In genomic region chr7:140922741-140923345, GRCh38 we compare ENCODE assay signal across 11 cellular contexts. TPM values are rescaled to one million over a fixed set of nuclear protein-coding genes. Genes with fewer than 3 reads are reported as not detected.
DNase-seq lines count a peak whose midpoint lies in the region; ATAC-seq and TF ChIP-seq lines count a peak whose summit lies in the region.
"Had no signal": no experiment of that assay in that cellular context is flagged by ENCODE, and none has a peak within 500 bp of the region (broad histone marks: within the 10 kb centered on the region; RNA-seq: fewer than 3 reads in every experiment).

No MANE protein-coding gene starts in this region.

- H3K4me3 ChIP-seq in CD4-positive, alpha-beta memory T cell (ENCODE audit: low read length in 2 of 2) = no peak overlapping the region
- no peak overlapping the region for H3K4me3 ChIP-seq in KMS-11 (IDR thresholded peaks at IDR 0.05; ENCODE audit: insufficient read depth, low read depth, low read length)
- no peak overlapping the region for H3K4me3 ChIP-seq in effector memory CD4-positive, alpha-beta T cell (ENCODE audit: insufficient read depth, low read depth, low read length, poor library complexity, severe bottlenecking)
- H3K4me3 ChIP-seq in ovary = peak overlapping the region; percentile 98

- no peak overlapping the region for H3K4me3 Mint-ChIP-seq in CD4-positive, alpha-beta memory T cell
- H3K4me3 Mint-ChIP-seq in activated CD4-positive, alpha-beta T cell treated with anti-CD3 and anti-CD28 coated beads for 36 hours = no peak overlapping the region

- H3K79me2 ChIP-seq in KMS-11 (ENCODE audit: insufficient read depth, low read depth) = peaks cover 64% of the 10 kb centered on the region

- no peaks in the 10 kb centered on the region for H3K27me3 ChIP-seq in CD4-positive, alpha-beta memory T cell (ENCODE audit: insufficient read depth, low read length)
- H3K27me3 ChIP-seq in KMS-11 (ENCODE audit: insufficient read depth, low read depth) (no peaks in the 10 kb centered on the region), ovary (no peaks in the 10 kb centered on the region)
- H3K27me3 ChIP-seq in effector memory CD4-positive, alpha-beta T cell (replicated peaks; ENCODE audit: control insufficient read depth, insufficient read depth, low read length, poor library complexity, severe bottlenecking) = no peaks in the 10 kb centered on the region
- H3K27me3 ChIP-seq: transverse colon had no signal

- no peak overlapping the region for H3K27ac Mint-ChIP-seq in CD4-positive, alpha-beta memory T cell
- H3K27ac Mint-ChIP-seq in activated CD4-positive, alpha-beta T cell treated with anti-CD3 and anti-CD28 coated beads for 36 hours = no peak overlapping the region

- no peak for ATAC-seq in GM19397 (IDR thresholded peaks at IDR 0.05; ENCODE audit: unreplicated experiment)
- ATAC-seq in activated CD4-positive, alpha-beta T cell treated with anti-CD3 and anti-CD28 coated beads for 36 hours = no peak

- 34 to 45% (median 43%) methylated on average over 2 of the region's 2 CpGs for whole genome bisulfite sequencing in ovary, 3 donors

- POLR2A ChIA-PET in CD4-positive, alpha-beta memory T cell (lab: Charles Lee; ENCODE audit: partially characterized antibody) = interaction anchor here (0.6 to 3.2 kb wide), 4 partner anchors 10 to 250 kb away, joined by 3 to 42 read pairs (median 3); partner anchors contain the start of gene MRPS33
- POLR2A ChIA-PET in activated CD4-positive, alpha-beta T cell treated with anti-CD3 and anti-CD28 coated beads for 36 hours (lab: Charles Lee) = interaction anchor here (0.6 to 0.7 kb wide), 2 partner anchors 44 to 89 kb away, joined by 3 to 6 read pairs; no protein-coding TSS in a partner anchor

- H3K36me3 ChIP-seq in CD4-positive, alpha-beta memory T cell (ENCODE audit: insufficient read depth, low read length) = no peaks in the 10 kb centered on the region
- no peaks in the 10 kb centered on the region; the same call in 1 of the 2 replicates for H3K36me3 ChIP-seq in KMS-11 (ENCODE audit: insufficient read depth)
- H3K36me3 ChIP-seq in effector memory CD4-positive, alpha-beta T cell (ENCODE audit: control insufficient read depth, insufficient read depth, low read length) = no peaks in the 10 kb centered on the region
- H3K36me3 ChIP-seq in ovary = no peaks in the 10 kb centered on the region
- H3K36me3 ChIP-seq: transverse colon had no signal

- H3K36me3 Mint-ChIP-seq in CD4-positive, alpha-beta memory T cell = peaks cover 2 to 6% of the 10 kb centered on the region in 2 donors
- H3K36me3 Mint-ChIP-seq in activated CD4-positive, alpha-beta T cell treated with anti-CD3 and anti-CD28 coated beads for 36 hours (ENCODE audit: low read depth) = peaks cover 8% of the 10 kb centered on the region

- H3K4me1 Mint-ChIP-seq in CD4-positive, alpha-beta memory T cell = peaks cover 13 to 37% (median 23%) of the 10 kb centered on the region in 4 donors
- H3K4me1 Mint-ChIP-seq in activated CD4-positive, alpha-beta T cell treated with anti-CD3 and anti-CD28 coated beads for 36 hours = peaks cover 15% of the 10 kb centered on the region

- no peak for TF ChIP-seq CTCF in KMS-11 (conservative IDR thresholded peaks at IDR 0.05; ENCODE audit: low read depth, low read length)
- TF ChIP-seq CTCF in ovary (IDR thresholded peaks at IDR 0.05) = no peak

- H3K4me2 ChIP-seq in KMS-11 = peak overlapping the region; percentile 77

- no peak for TF ChIP-seq POLR2A in ovary (IDR thresholded peaks at IDR 0.05)

- CTCF ChIA-PET in CD4-positive, alpha-beta memory T cell (lab: Charles Lee; ENCODE audit: partially characterized antibody) = no interaction called here
- CTCF ChIA-PET in activated CD4-positive, alpha-beta T cell treated with anti-CD3 and anti-CD28 coated beads for 36 hours (lab: Charles Lee) = interaction anchor here (1.0 to 1.8 kb wide), 2 partner anchors 111 to 225 kb away, joined by 3 to 7 read pairs; no protein-coding TSS in a partner anchor

- peaks cover 0 to 4% (median 0%) of the 10 kb centered on the region in 8 donors for H3K9me3 Mint-ChIP-seq in CD4-positive, alpha-beta memory T cell
- H3K9me3 Mint-ChIP-seq in activated CD4-positive, alpha-beta T cell treated with anti-CD3 and anti-CD28 coated beads for 36 hours (ENCODE audit: low read depth) = peaks cover 2% of the 10 kb centered on the region

- H3K27ac ChIP-seq in CD4-positive, alpha-beta memory T cell (ENCODE audit: low read depth, low read length) = peak overlapping the region; percentile 17
- H3K27ac ChIP-seq in KMS-11 (no peak overlapping the region), ovary (no peak overlapping the region)
- H3K27ac ChIP-seq in effector memory CD4-positive, alpha-beta T cell (ENCODE audit: insufficient read depth, low read length, poor library complexity, severe bottlenecking) = peak overlapping the region; percentile 12

- TF ChIP-seq EP300 in ovary (IDR thresholded peaks at IDR 0.05) = no peak

- H3K27me3 Mint-ChIP-seq in CD4-positive, alpha-beta memory T cell = peaks cover 0 to 4% of the 10 kb centered on the region in 2 donors
- H3K27me3 Mint-ChIP-seq in activated CD4-positive, alpha-beta T cell treated with anti-CD3 and anti-CD28 coated beads for 36 hours = no peaks in the 10 kb centered on the region

- no peaks in the 10 kb centered on the region for H3K9me3 ChIP-seq in CD4-positive, alpha-beta memory T cell (ENCODE audit: control insufficient read depth in 1 of 2, low read length in 2 of 2)
- no peaks in the 10 kb centered on the region for H3K9me3 ChIP-seq in effector memory CD4-positive, alpha-beta T cell (ENCODE audit: control insufficient read depth, low read length)
- H3K9me3 ChIP-seq in ovary = no peaks in the 10 kb centered on the region
- H3K9me3 ChIP-seq: transverse colon had no signal

- no peak overlapping the region for H2AFZ ChIP-seq in KMS-11 (ENCODE audit: low read depth)

- no peak for DNase-seq in CD4-positive, alpha-beta memory T cell
- no peak for DNase-seq in effector memory CD4-positive, alpha-beta T cell
- no peak for DNase-seq in ovary
- no peak for DNase-seq in activated CD4-positive, alpha-beta T cell treated with anti-CD3 and anti-CD28 coated beads for 36 hours
- DNase-seq in stimulated activated CD4-positive, alpha-beta T cell treated with anti-CD3 and anti-CD28 coated beads, Interleukin-1b, Interleukin-23, amount 100 ng/mL, for 48 hours = no peak
- DNase-seq in middle frontal gyrus (ENCODE audit: extremely low spot score, low spot score) = no peak
- DNase-seq: activated gamma-delta T cell, cortex of kidney, transverse colon had no signal

- 0 out of 2 replicates have a peak, but pooled peaks cover 11% of the 10 kb centered on the region for H4K20me1 ChIP-seq in KMS-11 (ENCODE audit: insufficient read depth)

- no peak overlapping the region for H3K9ac ChIP-seq in KMS-11

- peaks cover 34% of the 10 kb centered on the region for H3K4me1 ChIP-seq in CD4-positive, alpha-beta memory T cell (ENCODE audit: insufficient read depth, low read length)
- H3K4me1 ChIP-seq in KMS-11 (ENCODE audit: low read depth, poor library complexity, severe bottlenecking) = peaks cover 40% of the 10 kb centered on the region
- peaks cover 8% of the 10 kb centered on the region for H3K4me1 ChIP-seq in effector memory CD4-positive, alpha-beta T cell (ENCODE audit: control insufficient read depth, insufficient read depth, low read length, poor library complexity, severe bottlenecking)
- no peaks in the 10 kb centered on the region for H3K4me1 ChIP-seq in ovary (ENCODE audit: insufficient read depth)

- intact Hi-C loops in CD4-positive, alpha-beta memory T cell (cut with micrococcal nuclease) = loop anchor here (10.0 kb wide), 2 partner anchors 448 to 612 kb away; partner anchors contain the start of gene MKRN1
- intact Hi-C loops in ovary (cut with DNase I) = loop anchor here in 1 of 4 donors (10.0 kb wide), 1 partner anchor 108 kb away; no protein-coding TSS in a partner anchor
- intact Hi-C loops in activated CD4-positive, alpha-beta T cell treated with anti-CD3 and anti-CD28 coated beads for 36 hours (cut with DNase I, micrococcal nuclease) = loop anchor here in 1 of 2 experiments (5.0 to 10.0 kb wide), 2 partner anchors 518 to 1884 kb away; partner anchors contain the start of gene RAB19

RNA-seq across cellular contexts. Expression of gene BRAF, which starts 1.9 kb away (rescaled TPM):
- 10 to 100 TPM; 46.7 to 52.5 TPM for total RNA-seq in CD4-positive, alpha-beta memory T cell
- polyA plus RNA-seq in CD4-positive, alpha-beta memory T cell = 10 to 100 TPM in 1 of 2 donors, 1 to 10 TPM in 1; 10.0 to 10.8 TPM
- 10 to 100 TPM; 35.9 to 52.0 (median 43.4) TPM for total RNA-seq in ovary
- polyA plus RNA-seq in ovary = 10 to 100 TPM in 1 of 2 donors, 1 to 10 TPM in 1; 8.3 to 18.7 TPM
- total RNA-seq in activated CD4-positive, alpha-beta T cell treated with anti-CD3 and anti-CD28 coated beads for 36 hours = 10 to 100 TPM; 30.8 to 47.2 TPM

Comparison
In these comparisons a context has a peak if more than half of its experiments do, and no peak if none do; other contexts are left out.
1. H3K27ac ChIP-seq: peak in CD4-positive, alpha-beta memory T cell (single experiment) and effector memory CD4-positive, alpha-beta T cell (single experiment); none in KMS-11 (single experiment) and ovary (0 of 2).